18 cellular contexts compared by ENCODE assay signal in genomic region chrX:136671006-136671610, GRCh38. TPM values are rescaled to one million over a fixed set of nuclear protein-coding genes. Genes with fewer than 3 reads are reported as not detected.
DNase-seq lines count a peak whose midpoint lies in the region; ATAC-seq, FAIRE-seq and TF ChIP-seq lines count a peak whose summit lies in the region.
"Had no signal": no experiment of that assay in that cellular context is flagged by ENCODE, and none has a peak within 500 bp of the region (broad histone marks: within the 10 kb centered on the region; RNA-seq: fewer than 3 reads in every experiment).

No MANE protein-coding gene starts in this region.

- no peaks in the 10 kb centered on the region for H3K27me3 Mint-ChIP-seq in activated B cell treated with CpG ODN at 0.5 μM for 24 hours
- H3K27me3 Mint-ChIP-seq in CD8-positive, alpha-beta memory T cell, result peaks cover 0 to 1% of the 10 kb centered on the region in 2 donors

- CTCF ChIA-PET in activated B cell treated with CpG ODN at 0.5 μM for 24 hours (lab: Charles Lee), result interaction anchor here (0.6 kb wide), 1 partner anchor 42 kb away, joined by 3 read pairs; no protein-coding TSS in a partner anchor
- CTCF ChIA-PET in CD8-positive, alpha-beta memory T cell (lab: Charles Lee), result no interaction called here

- H3K4me3 ChIP-seq in CD8-positive, alpha-beta memory T cell (ENCODE audit: low read length), result no peak overlapping the region
- H3K4me3 ChIP-seq in dorsolateral prefrontal cortex, result no peak overlapping the region
- H3K4me3 ChIP-seq: lung, thoracic aorta had no signal

- peaks cover 76% of the 10 kb centered on the region for H3K36me3 Mint-ChIP-seq in activated B cell treated with CpG ODN at 0.5 μM for 24 hours (ENCODE audit: low read depth)
- peaks cover 5 to 69% (median 9%) of the 10 kb centered on the region in 3 donors for H3K36me3 Mint-ChIP-seq in CD8-positive, alpha-beta memory T cell

- no peaks in the 10 kb centered on the region for H3K27me3 ChIP-seq in CD8-positive, alpha-beta memory T cell (ENCODE audit: insufficient read depth, low read length, poor library complexity, severe bottlenecking)
- H3K27me3 ChIP-seq in dorsolateral prefrontal cortex, result peaks cover 0 to 79% (median 10%) of the 10 kb centered on the region in 45 donors
- H3K27me3 ChIP-seq: BE2C had no signal

- POLR2A ChIA-PET in activated B cell treated with CpG ODN at 0.5 μM for 24 hours (lab: Charles Lee), result no interaction called here
- POLR2A ChIA-PET in CD8-positive, alpha-beta memory T cell (lab: Charles Lee), result no interaction called here

- TF ChIP-seq CTCF in D721Med (IDR thresholded peaks at IDR 0.05; ENCODE audit: insufficient read depth, missing control alignments) (no peak), activated B cell treated with CpG ODN at 0.5 μM for 24 hours (IDR thresholded peaks at IDR 0.05) (no peak), dorsolateral prefrontal cortex (IDR thresholded peaks at IDR 0.05 in 54 of 56, conservative IDR thresholded peaks at IDR 0.05 in 2 of 56; ENCODE audit: low read depth in 1 of 56, partially characterized antibody in 56 of 56) (no peak)

- no peak overlapping the region for H3K27ac ChIP-seq in CD8-positive, alpha-beta memory T cell (ENCODE audit: low read depth, low read length)
- H3K27ac ChIP-seq in dorsolateral prefrontal cortex, result no peak overlapping the region
- H3K27ac ChIP-seq: thoracic aorta had no signal

- DNase-seq in D721Med (ENCODE audit: insufficient read length, low spot score) (no peak), GM18507 (ENCODE audit: extremely low spot score, insufficient read length, low read depth) (no peak), activated B cell treated with CpG ODN at 0.5 μM for 24 hours (no peak), dorsolateral prefrontal cortex (no peak)
- DNase-seq in CD8-positive, alpha-beta memory T cell, result no peak
- DNase-seq: BE2C, cerebellar nuclear complex, KBM-7, NCI-H1105, nephron progenitor cell, SHP77 treated with DMSO at 0.1 percent for 48 hours had no signal

- H3K9me3 Mint-ChIP-seq in activated B cell treated with CpG ODN at 0.5 μM for 24 hours, result no peaks in the 10 kb centered on the region
- no peaks in the 10 kb centered on the region for H3K9me3 Mint-ChIP-seq in CD8-positive, alpha-beta memory T cell

- H3K36me3 ChIP-seq in CD8-positive, alpha-beta memory T cell (ENCODE audit: insufficient read depth, low read length), result peaks cover 10% of the 10 kb centered on the region
- H3K36me3 ChIP-seq: BE2C had no signal

- peak overlapping the region; percentile 80 for H3K27ac Mint-ChIP-seq in activated B cell treated with CpG ODN at 0.5 μM for 24 hours
- H3K27ac Mint-ChIP-seq in CD8-positive, alpha-beta memory T cell, result peak overlapping the region in 2 of 8 donors; percentile 4 to 45
- H3K27ac Mint-ChIP-seq: nephron progenitor cell had no signal

- no peaks in the 10 kb centered on the region for H3K9me3 ChIP-seq in CD8-positive, alpha-beta memory T cell (ENCODE audit: low read length)
- H3K9me3 ChIP-seq: BE2C, thoracic aorta had no signal

- peaks cover 29% of the 10 kb centered on the region for H3K4me1 Mint-ChIP-seq in activated B cell treated with CpG ODN at 0.5 μM for 24 hours
- H3K4me1 Mint-ChIP-seq in CD8-positive, alpha-beta memory T cell, result peaks cover 53 to 78% (median 73%) of the 10 kb centered on the region in 3 donors
- H3K4me1 Mint-ChIP-seq: nephron progenitor cell had no signal

- no peak overlapping the region for H3K4me3 Mint-ChIP-seq in activated B cell treated with CpG ODN at 0.5 μM for 24 hours
- H3K4me3 Mint-ChIP-seq in CD8-positive, alpha-beta memory T cell, result no peak overlapping the region
- H3K4me3 Mint-ChIP-seq: nephron progenitor cell had no signal

- ATAC-seq in HG02759 (IDR thresholded peaks at IDR 0.05; ENCODE audit: unreplicated experiment), result peak; percentile 39
- ATAC-seq in activated B cell treated with CpG ODN at 0.5 μM for 24 hours (ENCODE audit: low read depth), result peak; percentile 31
- ATAC-seq in GM21723 (IDR thresholded peaks at IDR 0.05; ENCODE audit: unreplicated experiment), result no peak

- H3K4me1 ChIP-seq in CD8-positive, alpha-beta memory T cell (ENCODE audit: insufficient read depth, low read length), result peaks cover 61% of the 10 kb centered on the region
- H3K4me1 ChIP-seq: BE2C had no signal

- FAIRE-seq in D721Med (lab: Jason Lieb, UNC) (peak; percentile 66), GM18507 (lab: Jason Lieb, UNC) (peak; percentile 94)
- FAIRE-seq: TTC549 had no signal

- intact Hi-C loops in activated B cell treated with CpG ODN at 0.5 μM for 24 hours (cut with micrococcal nuclease) (loop anchor here (1.0 kb wide), 1 partner anchor 20 kb away; no protein-coding TSS in a partner anchor), dorsolateral prefrontal cortex (cut with DNase I) (no loop called here)

RNA-seq across cellular contexts. Expression of gene CD40LG, which starts 23.1 kb away (rescaled TPM):
- total RNA-seq in activated B cell treated with CpG ODN at 0.5 μM for 24 hours (not detected in 2 replicates), dorsolateral prefrontal cortex (under 1 TPM in 4 of 120 experiments, not detected in 116; 0.34 to 0.49 (median 0.36) TPM)
- 10 to 100 TPM in 1 of 2 experiments, 1 to 10 TPM in 1; 9.2 to 10.1 TPM for total RNA-seq in CD8-positive, alpha-beta memory T cell
- polyA plus RNA-seq in CD8-positive, alpha-beta memory T cell, result 20.0 TPM
- total RNA-seq: Daoy, renal cortical epithelial cell had no signal
